In genomic region chr18:50711401-50711800, GRCh38 we compare ENCODE assay signal across 15 cellular contexts.
A peak's percentile ranks its signal among the peaks of the same experiment; 100 is the strongest.
DNase-seq lines count a peak whose midpoint lies in the region; ATAC-seq lines count a peak whose summit lies in the region.
"Had no signal": no experiment of that assay in that cellular context is flagged by ENCODE, and none has a peak within 500 bp of the region (broad histone marks: within the 10 kb centered on the region; RNA-seq: fewer than 3 reads in every experiment).

No MANE protein-coding gene starts in this region.

- H3K23ac ChIP-seq in neuronal stem cell (ENCODE audit: low read depth, low read length, poor library complexity): no peak overlapping the region

- no peak overlapping the region for H3K27ac ChIP-seq in neuronal stem cell (replicated peaks; ENCODE audit: low read length)
- H3K27ac ChIP-seq: SK-N-MC had no signal

- H3K18ac ChIP-seq in neuronal stem cell (ENCODE audit: low read length): peak overlapping the region; percentile 38

- no peak overlapping the region for H3K4me2 ChIP-seq in neuronal stem cell (ENCODE audit: insufficient read depth, low read length, poor library complexity, severe bottlenecking)

- no peak overlapping the region for H4K91ac ChIP-seq in neuronal stem cell (ENCODE audit: low read depth, low read length, poor library complexity)

- H3K27me3 ChIP-seq in neuronal stem cell (ENCODE audit: control insufficient read depth in 3 of 3, insufficient read depth in 3 of 3, low read depth in 1 of 3, low read length in 3 of 3): no peaks in the 10 kb centered on the region
- H3K27me3 ChIP-seq: MG63 had no signal

- no peak overlapping the region for H4K8ac ChIP-seq in neuronal stem cell (ENCODE audit: low read depth, low read length)

- DNase-seq in COR-L47 (lab: John Stamatoyannopoulos, UW): peak; percentile 91
- peak; percentile 62 for DNase-seq in DMS 273 treated with DMSO at 0.1 percent for 48 hours (lab: John Stamatoyannopoulos, UW)
- peak; percentile 99 for DNase-seq in NCI-H69 (lab: John Stamatoyannopoulos, UW)
- DNase-seq in neuronal stem cell (ENCODE audit: low spot score): no peak
- no peak for DNase-seq in cerebellum (ENCODE audit: low spot score)
- DNase-seq in SK-N-DZ (ENCODE audit: low spot score): no peak
- DNase-seq: CD4-positive, alpha-beta memory T cell; EL; HCEC 1CT; MG63; NK-92 treated with Interleukin-12 subunit alpha and Interleukin-12 subunit beta, amount 100 ng/mL, for 24 hours; OCI-M1; T-helper 1 cell had no signal

- peak overlapping the region in 1 of 2 donors; percentile 55 for H3K4me3 ChIP-seq in neuronal stem cell (ENCODE audit: low read length in 2 of 2)
- H3K4me3 ChIP-seq: MG63, SK-N-MC had no signal

- no peak overlapping the region for H2BK12ac ChIP-seq in neuronal stem cell (ENCODE audit: low read length)

- no CpG with 5 or more reads among the region's 5 CpGs for WGBS in neuronal stem cell (ENCODE audit: extremely low coverage in 2 of 2, insufficient read length in 2 of 2, insufficient replicate concordance in 1 of 2), 2 donors

- H3K4ac ChIP-seq in neuronal stem cell (ENCODE audit: low read length): no peak overlapping the region

- no peak overlapping the region for H2BK15ac ChIP-seq in neuronal stem cell (ENCODE audit: low read length)

- no peak overlapping the region for H2AK5ac ChIP-seq in neuronal stem cell (ENCODE audit: low read depth, low read length)

- H3K79me1 ChIP-seq in neuronal stem cell (ENCODE audit: low read depth, low read length): no peaks in the 10 kb centered on the region

- H3K9me3 ChIP-seq in neuronal stem cell (replicated peaks in 1 of 2; ENCODE audit: control insufficient read depth in 2 of 2, insufficient read depth in 1 of 2, low read depth in 1 of 2, low read length in 2 of 2): peaks cover 0 to 5% of the 10 kb centered on the region in 2 donors
- H3K9me3 ChIP-seq: MG63 had no signal

- ATAC-seq in HG03175 (IDR thresholded peaks at IDR 0.05; ENCODE audit: unreplicated experiment): no peak

- peaks cover 8 to 10% of the 10 kb centered on the region in 2 donors for H3K4me1 ChIP-seq in neuronal stem cell (ENCODE audit: control insufficient read depth in 2 of 2, insufficient read depth in 1 of 2, low read depth in 1 of 2, low read length in 2 of 2)

- H2BK5ac ChIP-seq in neuronal stem cell (ENCODE audit: low read length): no peak overlapping the region

- H2AFZ ChIP-seq in neuronal stem cell (ENCODE audit: low read length): no peak overlapping the region

- H3K36me3 ChIP-seq in neuronal stem cell (replicated peaks in 1 of 2; ENCODE audit: control insufficient read depth in 2 of 2, insufficient read depth in 2 of 2, low read length in 2 of 2): peaks cover 0 to 2% of the 10 kb centered on the region in 2 donors
- H3K36me3 ChIP-seq: MG63 had no signal

- no peak overlapping the region for H3K9ac ChIP-seq in neuronal stem cell (ENCODE audit: low read depth, low read length, poor library complexity)

- no peak overlapping the region for H2BK120ac ChIP-seq in neuronal stem cell (ENCODE audit: low read depth, low read length)

- H3K14ac ChIP-seq in neuronal stem cell (ENCODE audit: low read length): no peak overlapping the region

Comparison
In these comparisons a context has a peak if more than half of its experiments do, and no peak if none do; other contexts are left out.
1. DNase-seq: peak in COR-L47 (single experiment), DMS 273 treated with DMSO at 0.1 percent for 48 hours (single experiment) and NCI-H69 (single experiment); none in neuronal stem cell (single experiment), cerebellum (single experiment) and SK-N-DZ (single experiment).